14 cellular contexts compared by ENCODE assay signal in genomic region chr5:31487510-31487909, GRCh38. TPM values are rescaled to one million over a fixed set of nuclear protein-coding genes. Genes with fewer than 3 reads are reported as not detected.
DNase-seq lines count a peak whose midpoint lies in the region; ATAC-seq, FAIRE-seq and TF ChIP-seq lines count a peak whose summit lies in the region.
"Had no signal": no experiment of that assay in that cellular context is flagged by ENCODE, and none has a peak within 500 bp of the region (broad histone marks: within the 10 kb centered on the region; RNA-seq: fewer than 3 reads in every experiment).

No MANE protein-coding gene starts in this region.

- TF ChIP-seq CTCF in HEK293 (tag by site-specific recombination; IDR thresholded peaks at IDR 0.05) (no peak), type B pancreatic cell (conservative IDR thresholded peaks at IDR 0.05) (peak; percentile 30)

- peaks cover 29% of the 10 kb centered on the region for H3K36me3 Mint-ChIP-seq in type B pancreatic cell
- H3K36me3 Mint-ChIP-seq in T-cell: peaks cover 73% of the 10 kb centered on the region

- POLR2A ChIA-PET in HEK293 (lab: Yijun Ruan, JAX): no interaction called here
- POLR2A ChIA-PET in T-cell (lab: Charles Lee): no interaction called here

- in situ Hi-C loops in KBM-7 (cut with MboI; ENCODE audit: low pct_unique_long_range_greater_than_20kb, low sequenced_read_pairs): no loop called here

- no peaks in the 10 kb centered on the region for H3K9me3 ChIP-seq in HEK293 (ENCODE audit: control insufficient read depth, insufficient read depth, low read depth, low read length)
- H3K9me3 ChIP-seq: Caco-2 had no signal

- CTCF ChIA-PET in HEK293 (lab: Yijun Ruan, JAX) (no interaction called here), T-cell (lab: Charles Lee) (no interaction called here)

- no peaks in the 10 kb centered on the region for H3K27me3 Mint-ChIP-seq in type B pancreatic cell
- H3K27me3 Mint-ChIP-seq in T-cell: no peaks in the 10 kb centered on the region

- no peak overlapping the region for H3K4me3 ChIP-seq in HEK293 (ENCODE audit: low read depth, low read length)

- H3K4me3 Mint-ChIP-seq in type B pancreatic cell (no peak overlapping the region), T-cell (no peak overlapping the region)
- H3K4me3 Mint-ChIP-seq: H9 had no signal

- ATAC-seq in T-cell (replicated peaks in 1 of 4): no peak

- no peaks in the 10 kb centered on the region for H3K9me3 Mint-ChIP-seq in type B pancreatic cell
- H3K9me3 Mint-ChIP-seq in T-cell: no peaks in the 10 kb centered on the region
- H3K9me3 Mint-ChIP-seq: H9 had no signal

- H3K36me3 ChIP-seq in HEK293 (ENCODE audit: control insufficient read depth in 2 of 2, insufficient read depth in 1 of 2, low read length in 2 of 2): peaks cover 53 to 75% of the 10 kb centered on the region in 2 experiments

- FAIRE-seq in RCC 7860 (lab: Jason Lieb, UNC): peak; percentile 61

- DNase-seq in RCC 7860 (ENCODE audit: low spot score) (no peak), fibroblast of peridontal ligament (ENCODE audit: extremely low read depth) (peak; percentile 21), type B pancreatic cell (ENCODE audit: extremely low spot score, unreplicated experiment) (no peak), T-cell (no peak), NCI-H1694 treated with DMSO at 0.1 percent for 48 hours (lab: John Stamatoyannopoulos, UW) (no peak), KBM-7 (no peak)
- DNase-seq: Caco-2, H9, NCI-H1048, NCI-H146, NCI-H345, NCI-H748 treated with DMSO at 0.1 percent for 48 hours, SIG-M5 had no signal

- no peak overlapping the region for H3K27ac ChIP-seq in HEK293 (ENCODE audit: extremely low read depth, low read depth, low read length)

- no peak overlapping the region for H3K27ac Mint-ChIP-seq in type B pancreatic cell
- H3K27ac Mint-ChIP-seq in T-cell: no peak overlapping the region
- H3K27ac Mint-ChIP-seq: H9 had no signal

- H3K4me1 ChIP-seq in HEK293 (ENCODE audit: control insufficient read depth, insufficient read depth, low read length): peaks cover 2% of the 10 kb centered on the region; the same call in 1 of the 2 replicates
- H3K4me1 ChIP-seq: Caco-2 had no signal

- H3K4me1 Mint-ChIP-seq in type B pancreatic cell (ENCODE audit: unreplicated experiment) (peaks cover 6% of the 10 kb centered on the region), T-cell (no peaks in the 10 kb centered on the region)
- H3K4me1 Mint-ChIP-seq: H9 had no signal

TF ChIP-seq in HEK293, 187 proteins besides CTCF, POLR2A, EP300 and RAD21:
- TF ChIP-seq ZNF501 (tag by site-specific recombination; IDR thresholded peaks at IDR 0.05): no peak
- TF ChIP-seq ZNF155 (tag by site-specific recombination; IDR thresholded peaks at IDR 0.05): no peak
- TF ChIP-seq ZNF266 (tag by site-specific recombination; IDR thresholded peaks at IDR 0.05; ENCODE audit: low read depth): no peak
- no peak for TF ChIP-seq ZNF707 (tag by site-specific recombination; IDR thresholded peaks at IDR 0.05)
- no peak for TF ChIP-seq RBAK (tag by site-specific recombination; IDR thresholded peaks at IDR 0.05)
- TF ChIP-seq EGR2 (tag by site-specific recombination; IDR thresholded peaks at IDR 0.05; ENCODE audit: low read depth): no peak
- TF ChIP-seq ZNF654 (tag by site-specific recombination; IDR thresholded peaks at IDR 0.05; ENCODE audit: low read depth): peak; percentile 24
- TF ChIP-seq SP7 (tag by site-specific recombination; IDR thresholded peaks at IDR 0.05): no peak
- TF ChIP-seq, protein P1, sequence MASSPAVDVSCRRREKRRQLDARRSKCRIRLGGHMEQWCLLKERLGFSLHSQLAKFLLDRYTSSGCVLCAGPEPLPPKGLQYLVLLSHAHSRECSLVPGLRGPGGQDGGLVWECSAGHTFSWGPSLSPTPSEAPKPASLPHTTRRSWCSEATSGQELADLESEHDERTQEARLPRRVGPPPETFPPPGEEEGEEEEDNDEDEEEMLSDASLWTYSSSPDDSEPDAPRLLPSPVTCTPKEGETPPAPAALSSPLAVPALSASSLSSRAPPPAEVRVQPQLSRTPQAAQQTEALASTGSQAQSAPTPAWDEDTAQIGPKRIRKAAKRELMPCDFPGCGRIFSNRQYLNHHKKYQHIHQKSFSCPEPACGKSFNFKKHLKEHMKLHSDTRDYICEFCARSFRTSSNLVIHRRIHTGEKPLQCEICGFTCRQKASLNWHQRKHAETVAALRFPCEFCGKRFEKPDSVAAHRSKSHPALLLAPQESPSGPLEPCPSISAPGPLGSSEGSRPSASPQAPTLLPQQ (tag by site-specific recombination; IDR thresholded peaks at IDR 0.05): no peak

RNA-seq across cellular contexts. Expression of gene DROSHA, which starts 44.4 kb away (rescaled TPM):
- 81.7 and 97.3 TPM in 2 replicates for total RNA-seq in type B pancreatic cell (ENCODE audit: low replicate concordance)
- 10 to 100 TPM; 42.2 to 82.1 (median 69.6) TPM for total RNA-seq in T-cell

RNA-seq across cellular contexts. Expression of gene C5orf22, which starts 44.6 kb away (rescaled TPM):
- 21.7 and 28.1 TPM in 2 replicates for total RNA-seq in type B pancreatic cell (ENCODE audit: low replicate concordance)
- 10 to 100 TPM; 16.0 to 30.3 (median 26.8) TPM for total RNA-seq in T-cell
